In the genomic region with DNA sequence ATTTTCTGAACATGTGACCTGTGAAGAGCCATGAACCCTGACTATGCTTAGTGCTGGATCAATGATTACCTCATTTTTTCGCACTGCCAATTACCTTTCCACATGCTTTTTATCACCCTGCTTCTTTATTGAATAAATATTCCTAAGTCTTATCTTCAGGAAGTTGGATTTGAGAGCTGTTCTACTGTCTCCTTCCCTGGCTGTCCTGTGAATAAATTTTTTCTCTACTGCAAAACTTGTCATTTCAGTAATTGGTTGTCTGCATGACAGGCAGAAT, we compare ENCODE assay signal across 24 cellular contexts. TPM values are rescaled to one million over a fixed set of nuclear protein-coding genes. Genes with fewer than 3 reads are reported as not detected.
DNase-seq lines count a peak whose midpoint lies in the region; ATAC-seq, FAIRE-seq and TF ChIP-seq lines count a peak whose summit lies in the region.
"Had no signal": no experiment of that assay in that cellular context is flagged by ENCODE, and none has a peak within 500 bp of the region (broad histone marks: within the 10 kb centered on the region; RNA-seq: fewer than 3 reads in every experiment).

No MANE protein-coding gene starts in this region.

- no peaks in the 10 kb centered on the region for H3K79me2 ChIP-seq in HCT116 (ENCODE audit: insufficient read depth, low read length)
- H3K79me2 ChIP-seq in GM12878 (ENCODE audit: control insufficient read depth, insufficient read depth, low read length): no peaks in the 10 kb centered on the region

- no peak for TF ChIP-seq RAD21 in HCT116 (IDR thresholded peaks at IDR 0.05; ENCODE audit: low read depth)
- TF ChIP-seq RAD21 in GM12878 (IDR thresholded peaks at IDR 0.05; ENCODE audit: insufficient read depth, low read depth, low read length): no peak

- FAIRE-seq in GM12878 (lab: Jason Lieb, UNC) (peak; percentile 31), pancreas (lab: Jason Lieb, UNC) (no peak)
- FAIRE-seq: A549 had no signal

- no peaks in the 10 kb centered on the region for H4K20me1 ChIP-seq in HCT116 (ENCODE audit: insufficient read depth)
- no peaks in the 10 kb centered on the region for H4K20me1 ChIP-seq in GM12878 (ENCODE audit: control insufficient read depth, insufficient read depth)

- H3K27ac Mint-ChIP-seq in activated naive CD4-positive, alpha-beta T cell treated with anti-CD3 and anti-CD28 coated beads for 36 hours: no peak overlapping the region
- no peak overlapping the region for H3K27ac Mint-ChIP-seq in activated naive CD4-positive, alpha-beta T cell treated with anti-CD3 and anti-CD28 coated beads, Interleukin-2, amount 50 U/mL, for 72 hours
- H3K27ac Mint-ChIP-seq: B cell, H9 had no signal

- no peaks in the 10 kb centered on the region for H3K27me3 Mint-ChIP-seq in activated naive CD4-positive, alpha-beta T cell treated with anti-CD3 and anti-CD28 coated beads for 36 hours (ENCODE audit: low read depth)
- H3K27me3 Mint-ChIP-seq: B cell had no signal

- TF ChIP-seq POLR2A in HCT116 (IDR thresholded peaks at IDR 0.05; ENCODE audit: borderline replicate concordance, extremely low read depth, insufficient read depth, insufficient read length) (no peak), GM12878 (IDR thresholded peaks at IDR 0.05; ENCODE audit: low read depth, low read length) (no peak)

- RAD21 ChIA-PET in HCT116 (lab: Charles Lee; ENCODE audit: low non-redundant PET in 1 of 2, low total read pairs in 2 of 2, uncharacterized antibody in 2 of 2, unreplicated experiment in 2 of 2): no interaction called here
- RAD21 ChIA-PET in GM12878 (lab: Charles Lee; ENCODE audit: unreplicated experiment): no interaction called here

- CTCF ChIA-PET in HCT116 (lab: Charles Lee) (interaction anchor here (1.7 kb wide), 1 partner anchor 10 kb away, joined by 11 read pairs; no protein-coding TSS in a partner anchor), GM12878 (lab: Yijun Ruan, JAX) (interaction anchor here (1.8 kb wide), 1 partner anchor 8 kb away, joined by 13 read pairs; no protein-coding TSS in a partner anchor)
- CTCF ChIA-PET in activated naive CD4-positive, alpha-beta T cell treated with anti-CD3 and anti-CD28 coated beads for 36 hours (lab: Charles Lee): interaction anchor here (0.6 kb wide), 1 partner anchor 258 kb away, joined by 6 read pairs; no protein-coding TSS in a partner anchor

- in situ Hi-C loops in GM12878 (cut with MboI): no loop called here

- no peaks in the 10 kb centered on the region for H3K9me3 Mint-ChIP-seq in activated naive CD4-positive, alpha-beta T cell treated with anti-CD3 and anti-CD28 coated beads for 36 hours
- peaks cover 0 to 7% of the 10 kb centered on the region in 2 donors for H3K9me3 Mint-ChIP-seq in activated naive CD4-positive, alpha-beta T cell treated with anti-CD3 and anti-CD28 coated beads, Interleukin-2, amount 50 U/mL, for 72 hours
- H3K9me3 Mint-ChIP-seq: CD14-positive monocyte, H9 had no signal

- H3K4me3 Mint-ChIP-seq in activated naive CD4-positive, alpha-beta T cell treated with anti-CD3 and anti-CD28 coated beads for 36 hours: no peak overlapping the region
- H3K4me3 Mint-ChIP-seq: B cell, CD14-positive monocyte, H9 had no signal

- WGBS in GM12878 (ENCODE audit: insufficient coverage, insufficient replicate concordance, low lambda C conversion rate, missing lambda C conversion rate): 85% methylated on average over 1 of the region's 1 CpG
- WGBS in pancreas, 2 donors: 13 to 22% methylated on average over 1 of the region's 1 CpG

- peaks cover 18% of the 10 kb centered on the region for H3K4me1 Mint-ChIP-seq in activated naive CD4-positive, alpha-beta T cell treated with anti-CD3 and anti-CD28 coated beads for 36 hours (ENCODE audit: low read depth)

- BruUV-seq in HCT116 (replicated peaks; lab: Mats Ljungman, UMichigan) (no TSS peak), GM12878 (replicated peaks; lab: Mats Ljungman, UMichigan) (no TSS peak)

- H3K27ac ChIP-seq in HCT116 (ENCODE audit: low read depth, low read length) (no peak overlapping the region), GM12878 (ENCODE audit: control insufficient read depth, insufficient read depth) (no peak overlapping the region), pancreas (no peak overlapping the region)
- H3K27ac ChIP-seq: A549, GM23248, HL-60, KMS-11, RWPE1, SK-N-MC had no signal

- H3K4me3 ChIP-seq in HCT116 (replicated peaks in 1 of 2; ENCODE audit: low read depth in 1 of 2, low read length in 2 of 2) (no peak overlapping the region), GM12878 (no peak overlapping the region), pancreas (no peak overlapping the region)
- H3K4me3 ChIP-seq: A549, GM23248, SK-N-MC had no signal

- TF ChIP-seq EP300 in GM12878 (IDR thresholded peaks at IDR 0.05; ENCODE audit: borderline replicate concordance in 1 of 2, control insufficient read depth in 1 of 2, low read depth in 2 of 2, low read length in 2 of 2): no peak

- no peaks in the 10 kb centered on the region for H3K9me3 ChIP-seq in HCT116 (ENCODE audit: control insufficient read depth in 1 of 2, insufficient read depth in 1 of 2, low read depth in 1 of 2, low read length in 2 of 2)
- H3K9me3 ChIP-seq in GM12878 (replicated peaks; ENCODE audit: control insufficient read depth, insufficient read depth, low read length): no peaks in the 10 kb centered on the region
- H3K9me3 ChIP-seq in pancreas: no peaks in the 10 kb centered on the region
- H3K9me3 ChIP-seq: A549 had no signal

- no peak for DNase-seq in HCT116 (ENCODE audit: low read depth, low spot score)
- DNase-seq in GM12878 (ENCODE audit: low read depth, low spot score): no peak
- DNase-seq in left lobe of liver (ENCODE audit: low spot score): no peak
- DNase-seq in pancreas: no peak
- no peak for DNase-seq in activated naive CD4-positive, alpha-beta T cell treated with anti-CD3 and anti-CD28 coated beads for 36 hours
- DNase-seq in activated naive CD4-positive, alpha-beta T cell treated with anti-CD3 and anti-CD28 coated beads, Interleukin-2, amount 50 U/mL, for 72 hours (ENCODE audit: low spot score in 2 of 2): no peak
- DNase-seq: GF-D8; GM23248; H9; NCI-H1105; NCI-H2029 treated with DMSO at 0.1 percent for 48 hours; NCI-H226; NCI-H510A treated with DMSO at 0.1 percent for 48 hours; NCI-H748 treated with DMSO at 0.1 percent for 48 hours; NK-92 treated with Interleukin-12 subunit alpha and Interleukin-12 subunit beta, amount 100 ng/mL, for 24 hours; SHP77 treated with DMSO at 0.1 percent for 48 hours had no signal

- H3K27me3 ChIP-seq in HCT116 (ENCODE audit: insufficient read depth, low read length) (no peaks in the 10 kb centered on the region), GM12878 (replicated peaks in 1 of 2; ENCODE audit: control insufficient read depth in 2 of 2, insufficient read depth in 2 of 2, low read length in 1 of 2) (no peaks in the 10 kb centered on the region), pancreas (no peaks in the 10 kb centered on the region)

- H3K36me3 ChIP-seq in HCT116 (ENCODE audit: control insufficient read depth in 1 of 2, insufficient read depth in 2 of 2, low read length in 2 of 2) (no peaks in the 10 kb centered on the region), GM12878 (ENCODE audit: control insufficient read depth in 2 of 2, insufficient read depth in 2 of 2, low read length in 1 of 2) (no peaks in the 10 kb centered on the region), pancreas (no peaks in the 10 kb centered on the region)

- intact Hi-C loops in HCT116 (cut with micrococcal nuclease): loop anchor here (10.0 kb wide), 1 partner anchor 254 kb away; a partner anchor contains a TSS
- intact Hi-C loops in GM12878 (cut with micrococcal nuclease; ENCODE audit: unreplicated experiment): no loop called here
- intact Hi-C loops in pancreas (cut with DNase I): no loop called here
- intact Hi-C loops in activated naive CD4-positive, alpha-beta T cell treated with anti-CD3 and anti-CD28 coated beads for 36 hours (cut with micrococcal nuclease): no loop called here

- no peak for TF ChIP-seq CTCF in HCT116 (IDR thresholded peaks at IDR 0.05 in 2 of 3, conservative IDR thresholded peaks at IDR 0.05 in 1 of 3; ENCODE audit: borderline replicate concordance in 1 of 3, insufficient read depth in 1 of 3, low read depth in 2 of 3, low read length in 2 of 3)
- TF ChIP-seq CTCF in GM12878 (IDR thresholded peaks at IDR 0.05 in 2 of 3, conservative IDR thresholded peaks at IDR 0.05 in 1 of 3; ENCODE audit: control insufficient read depth in 2 of 3, extremely low read depth in 1 of 3, insufficient read depth in 1 of 3, low read depth in 3 of 3, low read length in 3 of 3): no peak
- TF ChIP-seq CTCF in pancreas (IDR thresholded peaks at IDR 0.05): no peak

- SMC1A ChIA-PET in GM12878 (lab: Charles Lee; ENCODE audit: uncharacterized antibody, unreplicated experiment): no interaction called here

- H2AFZ ChIP-seq in HCT116 (ENCODE audit: low read depth, low read length, poor library complexity, severe bottlenecking): peak overlapping the region; percentile 29
- no peak overlapping the region for H2AFZ ChIP-seq in GM12878 (ENCODE audit: control insufficient read depth, low read depth, low read length)
- H2AFZ ChIP-seq: GM23248 had no signal

- H3K36me3 Mint-ChIP-seq in activated naive CD4-positive, alpha-beta T cell treated with anti-CD3 and anti-CD28 coated beads for 36 hours (ENCODE audit: low read depth): no peaks in the 10 kb centered on the region
- H3K36me3 Mint-ChIP-seq in activated naive CD4-positive, alpha-beta T cell treated with anti-CD3 and anti-CD28 coated beads, Interleukin-2, amount 50 U/mL, for 72 hours: no peaks in the 10 kb centered on the region

- H3K4me1 ChIP-seq in HCT116 (ENCODE audit: control insufficient read depth in 1 of 2, insufficient read depth in 2 of 2, low read length in 2 of 2) (peaks cover 0 to 6% of the 10 kb centered on the region in 2 experiments; a peak in 2 of 4 replicates), GM12878 (ENCODE audit: control insufficient read depth, insufficient read depth, low read length) (no peaks in the 10 kb centered on the region), pancreas (peaks cover 0 to 11% (median 7%) of the 10 kb centered on the region in 3 donors)
- H3K4me1 ChIP-seq: A549 had no signal

- H3K9ac ChIP-seq in HCT116 (ENCODE audit: low read length) (no peak overlapping the region), GM12878 (ENCODE audit: control insufficient read depth, insufficient read depth, low read length) (no peak overlapping the region)
- H3K9ac ChIP-seq: GM23248, KMS-11 had no signal

- H3K4me2 ChIP-seq in HCT116 (ENCODE audit: low read length) (no peak overlapping the region), GM12878 (ENCODE audit: control insufficient read depth, insufficient read depth) (no peak overlapping the region)
- H3K4me2 ChIP-seq: A549, KMS-11 had no signal

- no peak for ATAC-seq in HCT116
- no peak for ATAC-seq in GM12878
- peak; percentile 57 for ATAC-seq in left lobe of liver
- ATAC-seq in pancreas: peak; percentile 65 to 85 (median 74)
- ATAC-seq in activated naive CD4-positive, alpha-beta T cell treated with anti-CD3 and anti-CD28 coated beads, Interleukin-2, amount 50 U/mL, for 72 hours: no peak
- no peak for ATAC-seq in GM21737 (IDR thresholded peaks at IDR 0.05; ENCODE audit: unreplicated experiment)
- ATAC-seq: A549 had no signal

- H3K9me2 ChIP-seq in HCT116 (ENCODE audit: insufficient read depth): no peaks in the 10 kb centered on the region

- POLR2A ChIA-PET in HCT116 (lab: Charles Lee) (no interaction called here), GM12878 (lab: Charles Lee) (no interaction called here)

RNA-seq across cellular contexts. Expression of a gene that starts 7.0 kb away (rescaled TPM):
- total RNA-seq in HCT116 (2021; ENCODE audit: unreplicated experiment) (18.3 TPM), GM12878 (2014; rRNA removed) (7.0 and 8.9 TPM in 2 replicates), GM12878 (2014; rRNA removed; fragmentation: Illumina TruSeq; extraction: Trizol) (9.0 and 9.3 TPM in 2 replicates), GM12878 (2021) (4.7 and 5.7 TPM in 2 replicates), left lobe of liver (6.6 TPM), pancreas (10 to 100 TPM in 2 of 6 donors, 1 to 10 TPM in 4; 5.0 to 12.2 (median 8.4) TPM)
- 17.5 and 24.6 TPM in 2 replicates for polyA plus RNA-seq in HCT116 (2012)
- total RNA-seq in GM12878 (2013; cell fraction: nucleolus; rRNA removed): 3.3 TPM in 2 replicates
- polyA plus RNA-seq in GM12878 (2011; ENCODE audit: low read depth): 2.6 TPM
- polyA plus RNA-seq in GM12878 (2011; rRNA removed) (0.36 and 0.52 TPM in 2 replicates), GM12878 (2014; fragmentation: Illumina TruSeq; extraction: Trizol) (7.9 and 16.8 TPM in 2 replicates), GM12878 (2014; fragmentation: Nextera tagmentation; extraction: Ambion mirVana) (1 to 10 TPM; 4.9 to 9.0 TPM), GM12878 (2014; rRNA removed) (9.6 and 10.3 TPM in 2 replicates), GM12878 (2016; fragmentation: Nextera tagmentation; extraction: Ambion mirVana) (1 to 10 TPM; 5.1 to 5.6 TPM), pancreas (10 to 100 TPM; 32.1 to 33.0 TPM)
- polyA plus RNA-seq in GM12878 (2011; cell fraction: cytosol; rRNA removed): 0.10 and 0.27 TPM in 2 replicates
- polyA plus RNA-seq in GM12878 (2011; cell fraction: nucleus; rRNA removed): 0.60 and 0.66 TPM in 2 replicates
- 7.9 and 12.4 TPM in 2 replicates for polyA plus RNA-seq in GM12878 (2012)
- polyA minus RNA-seq in GM12878 (2011; rRNA and poly(A)+ RNA removed): 0.29 and 0.88 TPM in 2 replicates
- polyA minus RNA-seq in GM12878 (2011; cell fraction: cytosol; rRNA and poly(A)+ RNA removed): not detected in 2 replicates
- polyA minus RNA-seq in GM12878 (2011; cell fraction: nucleus; rRNA and poly(A)+ RNA removed): 0.38 and 0.48 TPM in 2 replicates
- 10 to 100 TPM; 12.0 to 12.6 TPM for total RNA-seq in activated naive CD4-positive, alpha-beta T cell treated with anti-CD3 and anti-CD28 coated beads for 36 hours
- total RNA-seq in activated naive CD4-positive, alpha-beta T cell treated with anti-CD3 and anti-CD28 coated beads, Interleukin-2, amount 50 U/mL, for 72 hours: 10 to 100 TPM in 1 of 2 donors, 1 to 10 TPM in 1; 5.1 to 20.6 TPM

Comparison
In these comparisons a context has a peak if more than half of its experiments do, and no peak if none do; other contexts are left out.
1. ATAC-seq: peak in left lobe of liver (single experiment) and pancreas (4 of 4); none in HCT116 (single experiment), GM12878 (single experiment), activated naive CD4-positive, alpha-beta T cell treated with anti-CD3 and anti-CD28 coated beads, Interleukin-2, amount 50 U/mL, for 72 hours (0 of 2) and GM21737 (single experiment).